Comparison of ENCODE assay signal across 14 cellular contexts in the genomic region with DNA sequence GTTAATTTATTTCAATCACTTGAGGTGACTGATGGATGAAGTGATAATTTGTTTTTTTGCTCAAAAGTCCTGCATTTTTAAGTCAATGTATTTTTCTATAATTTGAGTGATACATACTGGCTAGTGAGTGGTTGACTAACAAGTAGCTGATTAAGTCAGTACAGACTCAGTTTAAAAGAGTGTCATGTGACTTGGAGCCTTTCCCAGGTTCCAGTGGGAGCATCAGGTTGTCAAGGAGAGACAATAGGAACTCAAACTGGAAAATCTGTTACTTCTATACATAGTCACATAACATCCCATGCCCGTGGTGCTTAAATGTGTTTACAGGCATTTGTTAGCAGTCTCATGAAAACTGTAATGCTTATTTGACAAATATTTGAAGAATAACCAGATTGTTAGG.
DNase-seq lines count a peak whose midpoint lies in the region; ATAC-seq, FAIRE-seq and TF ChIP-seq lines count a peak whose summit lies in the region.
"Had no signal": no experiment of that assay in that cellular context is flagged by ENCODE, and none has a peak within 500 bp of the region (broad histone marks: within the 10 kb centered on the region; RNA-seq: fewer than 3 reads in every experiment).

No MANE protein-coding gene starts in this region.

- no peaks in the 10 kb centered on the region for H3K36me3 Mint-ChIP-seq in Calu3 (ENCODE audit: insufficient read depth, unreplicated experiment)
- peaks cover 4 to 13% of the 10 kb centered on the region in 2 donors for H3K36me3 Mint-ChIP-seq in stimulated activated naive B cell treated with anti-CD40 and anti-IgM and Interleukin-4, amounts not matched to agents 10 μg/mL and 1 μg/mL and 100 μg/mL, for 72 hours
- H3K36me3 Mint-ChIP-seq: CD8-positive, alpha-beta memory T cell had no signal

- H3K27ac Mint-ChIP-seq in Calu3 (ENCODE audit: unreplicated experiment), result no peak overlapping the region
- H3K27ac Mint-ChIP-seq in stimulated activated naive B cell treated with anti-CD40 and anti-IgM and Interleukin-4, amounts not matched to agents 10 μg/mL and 1 μg/mL and 100 μg/mL, for 72 hours, result no peak overlapping the region
- H3K27ac Mint-ChIP-seq: CD8-positive, alpha-beta memory T cell had no signal

- no peak overlapping the region for H2AFZ ChIP-seq in mammary epithelial cell (ENCODE audit: low read depth, low read length)
- H2AFZ ChIP-seq in keratinocyte (ENCODE audit: control insufficient read depth, low read length), result no peak overlapping the region

- BruUV-seq in Calu3 (replicated peaks; lab: Mats Ljungman, UMichigan) (no TSS peak), mammary epithelial cell (replicated peaks; lab: Mats Ljungman, UMichigan) (no TSS peak)

- H3K9me3 Mint-ChIP-seq in Calu3 (ENCODE audit: low read depth, unreplicated experiment), result no peaks in the 10 kb centered on the region
- H3K9me3 Mint-ChIP-seq in stimulated activated naive B cell treated with anti-CD40 and anti-IgM and Interleukin-4, amounts not matched to agents 10 μg/mL and 1 μg/mL and 100 μg/mL, for 72 hours, result peaks cover 3 to 15% of the 10 kb centered on the region in 2 donors
- H3K9me3 Mint-ChIP-seq: CD8-positive, alpha-beta memory T cell; naive thymus-derived CD4-positive, alpha-beta T cell had no signal

- intact Hi-C loops in Calu3 (cut with micrococcal nuclease; ENCODE audit: unreplicated experiment), result loop anchor here (5.0 kb wide), 1 partner anchor 47 kb away; no protein-coding TSS in a partner anchor
- intact Hi-C loops in mammary epithelial cell (cut with micrococcal nuclease), result no loop called here

- DNase-seq in Calu3 (peak; percentile 6), LNCaP clone FGC (ENCODE audit: low read depth) (peak; percentile 73), mammary epithelial cell (peak; percentile 11), keratinocyte (ENCODE audit: low read depth, low spot score) (no peak), NCI-H1048 (lab: John Stamatoyannopoulos, UW) (no peak), MV-4-11 (lab: John Stamatoyannopoulos, UW) (no peak)
- no peak for DNase-seq in stimulated activated naive B cell treated with anti-CD40 and anti-IgM and Interleukin-4, amounts not matched to agents 10 μg/mL and 1 μg/mL and 100 μg/mL, for 72 hours
- DNase-seq: activated effector memory CD4-positive, alpha-beta T cell treated with Interleukin-2 at 50 U/mL for 16 hours; CD8-positive, alpha-beta memory T cell; HCEC 1CT; KG1; naive thymus-derived CD4-positive, alpha-beta T cell had no signal

- no peaks in the 10 kb centered on the region for H3K9me3 ChIP-seq in mammary epithelial cell (replicated peaks; ENCODE audit: insufficient read depth, low read length)
- no peaks in the 10 kb centered on the region for H3K9me3 ChIP-seq in keratinocyte (ENCODE audit: control insufficient read depth, low read depth, low read length)
- H3K9me3 ChIP-seq: SJSA1 had no signal

- H4K20me1 ChIP-seq in mammary epithelial cell (ENCODE audit: insufficient read depth, low read length), result no peaks in the 10 kb centered on the region
- H4K20me1 ChIP-seq in keratinocyte (ENCODE audit: control insufficient read depth, extremely low read depth, insufficient read depth, low read length), result no peaks in the 10 kb centered on the region

- H3K4me3 ChIP-seq in LNCaP clone FGC (ENCODE audit: low read depth, low read length), result no peak overlapping the region
- no peak overlapping the region for H3K4me3 ChIP-seq in mammary epithelial cell (replicated peaks in 1 of 3; ENCODE audit: insufficient read depth in 1 of 3, low read depth in 2 of 3, low read length in 3 of 3)
- no peak overlapping the region for H3K4me3 ChIP-seq in keratinocyte (ENCODE audit: control insufficient read depth in 2 of 3, extremely low read depth in 1 of 3, insufficient read depth in 2 of 3, low read depth in 1 of 3, low read length in 3 of 3)
- H3K4me3 ChIP-seq: SJSA1 had no signal

- CTCF ChIA-PET in Calu3 (lab: Charles Lee) (interaction anchor here (1.1 to 1.2 kb wide), 3 partner anchors 11 to 120 kb away, joined by 3 to 5 read pairs (median 4); no protein-coding TSS in a partner anchor), mammary epithelial cell (lab: Charles Lee; ENCODE audit: low non-redundant PET) (no interaction called here)

- H3K4me2 ChIP-seq in mammary epithelial cell (ENCODE audit: insufficient read depth, low read depth, low read length), result no peak overlapping the region
- H3K4me2 ChIP-seq in keratinocyte (ENCODE audit: control insufficient read depth, extremely low read depth, insufficient read depth, low read depth, low read length), result peak overlapping the region; percentile 9

- H3K9ac ChIP-seq in mammary epithelial cell (ENCODE audit: insufficient read depth, low read length), result no peak overlapping the region
- no peak overlapping the region for H3K9ac ChIP-seq in keratinocyte (ENCODE audit: control insufficient read depth, extremely low read depth, insufficient read depth, low read length)

- H3K27ac ChIP-seq in mammary epithelial cell (ENCODE audit: insufficient read depth, low read depth, low read length) (no peak overlapping the region), keratinocyte (ENCODE audit: control insufficient read depth, insufficient read depth, low read length) (no peak overlapping the region)
- H3K27ac ChIP-seq: SJSA1 had no signal

- in situ Hi-C loops in mammary epithelial cell (cut with MboI; ENCODE audit: low sequenced_read_pairs in 2 of 2), result no loop called here

- no peaks in the 10 kb centered on the region for H3K27me3 ChIP-seq in mammary epithelial cell (ENCODE audit: insufficient read depth, low read length)
- no peaks in the 10 kb centered on the region for H3K27me3 ChIP-seq in keratinocyte (ENCODE audit: control insufficient read depth, extremely low read depth, insufficient read depth, low read length)
- H3K27me3 ChIP-seq: SJSA1 had no signal

- H3K4me1 Mint-ChIP-seq in Calu3 (ENCODE audit: low read depth, unreplicated experiment), result peaks cover 57% of the 10 kb centered on the region
- peaks cover 55 to 79% of the 10 kb centered on the region in 2 donors for H3K4me1 Mint-ChIP-seq in stimulated activated naive B cell treated with anti-CD40 and anti-IgM and Interleukin-4, amounts not matched to agents 10 μg/mL and 1 μg/mL and 100 μg/mL, for 72 hours

- H3K4me3 Mint-ChIP-seq in Calu3 (ENCODE audit: low read depth, unreplicated experiment), result no peak overlapping the region
- no peak overlapping the region for H3K4me3 Mint-ChIP-seq in stimulated activated naive B cell treated with anti-CD40 and anti-IgM and Interleukin-4, amounts not matched to agents 10 μg/mL and 1 μg/mL and 100 μg/mL, for 72 hours
- H3K4me3 Mint-ChIP-seq: CD8-positive, alpha-beta memory T cell; naive thymus-derived CD4-positive, alpha-beta T cell had no signal

- no peaks in the 10 kb centered on the region for H3K27me3 Mint-ChIP-seq in Calu3 (ENCODE audit: unreplicated experiment)
- no peaks in the 10 kb centered on the region for H3K27me3 Mint-ChIP-seq in stimulated activated naive B cell treated with anti-CD40 and anti-IgM and Interleukin-4, amounts not matched to agents 10 μg/mL and 1 μg/mL and 100 μg/mL, for 72 hours
- H3K27me3 Mint-ChIP-seq: naive thymus-derived CD4-positive, alpha-beta T cell had no signal

- peaks cover 4% of the 10 kb centered on the region for H3K4me1 ChIP-seq in mammary epithelial cell (ENCODE audit: insufficient read depth, low read length)
- H3K4me1 ChIP-seq in keratinocyte (ENCODE audit: control insufficient read depth, extremely low read depth, insufficient read depth, low read length), result peaks cover 3% of the 10 kb centered on the region
- H3K4me1 ChIP-seq: SJSA1 had no signal

- H3K36me3 ChIP-seq in mammary epithelial cell (ENCODE audit: insufficient read depth, low read length) (no peaks in the 10 kb centered on the region), keratinocyte (ENCODE audit: control insufficient read depth in 2 of 2, extremely low read depth in 1 of 2, insufficient read depth in 2 of 2, low read length in 2 of 2) (no peaks in the 10 kb centered on the region)
- H3K36me3 ChIP-seq: SJSA1 had no signal

- no peak for TF ChIP-seq CTCF in Calu3 (IDR thresholded peaks at IDR 0.05; ENCODE audit: unreplicated experiment)
- no peak for TF ChIP-seq CTCF in LNCaP clone FGC (IDR thresholded peaks at IDR 0.05; ENCODE audit: control insufficient read depth, extremely low read depth, insufficient read depth)
- no peak for TF ChIP-seq CTCF in mammary epithelial cell (conservative IDR thresholded peaks at IDR 0.05 in 1 of 2, IDR thresholded peaks at IDR 0.05 in 1 of 2; ENCODE audit: extremely low read depth in 1 of 2, insufficient read depth in 1 of 2, low read depth in 1 of 2, low read length in 2 of 2)
- no peak for TF ChIP-seq CTCF in keratinocyte (optimal IDR thresholded peaks at IDR 0.05 in 1 of 3, IDR thresholded peaks at IDR 0.05 in 1 of 3, conservative IDR thresholded peaks at IDR 0.05 in 1 of 3; ENCODE audit: extremely low read depth in 1 of 3, insufficient read depth in 2 of 3, low read length in 3 of 3)

- dilution Hi-C loops in mammary epithelial cell (cut with HindIII; ENCODE audit: low sequenced_read_pairs), result no loop called here
- dilution Hi-C loops in keratinocyte (cut with MboI; ENCODE audit: extremely low pct_ligation_motif_present, low sequenced_read_pairs), result no loop called here

- no peaks in the 10 kb centered on the region for H3K79me2 ChIP-seq in mammary epithelial cell (ENCODE audit: insufficient read depth, low read length)
- no peaks in the 10 kb centered on the region for H3K79me2 ChIP-seq in keratinocyte (ENCODE audit: control insufficient read depth, insufficient read depth, low read length)

- no peaks in the 10 kb centered on the region for H3K9me1 ChIP-seq in keratinocyte (ENCODE audit: control insufficient read depth, extremely low read depth, insufficient read depth, low read length)

- FAIRE-seq in keratinocyte (lab: Jason Lieb, UNC), result peak; percentile 74

- no peak for ATAC-seq in stimulated activated naive B cell treated with anti-CD40 and anti-IgM and Interleukin-4, amounts not matched to agents 10 μg/mL and 1 μg/mL and 100 μg/mL, for 72 hours (replicated peaks)
- ATAC-seq in GM19467 (IDR thresholded peaks at IDR 0.05; ENCODE audit: unreplicated experiment), result no peak
- ATAC-seq: naive thymus-derived CD4-positive, alpha-beta T cell had no signal

- WGBS in mammary epithelial cell (ENCODE audit: low coverage, missing lambda C conversion rate), result 70% methylated on average over 1 of the region's 1 CpG

Comparison
In these comparisons a context has a peak if more than half of its experiments do, and no peak if none do; other contexts are left out.
1. DNase-seq: peak in Calu3 (single experiment), LNCaP clone FGC (single experiment) and mammary epithelial cell (single experiment); none in keratinocyte (single experiment), NCI-H1048 (single experiment), stimulated activated naive B cell treated with anti-CD40 and anti-IgM and Interleukin-4, amounts not matched to agents 10 μg/mL and 1 μg/mL and 100 μg/mL, for 72 hours (single experiment) and MV-4-11 (single experiment).